In the genomic region with DNA sequence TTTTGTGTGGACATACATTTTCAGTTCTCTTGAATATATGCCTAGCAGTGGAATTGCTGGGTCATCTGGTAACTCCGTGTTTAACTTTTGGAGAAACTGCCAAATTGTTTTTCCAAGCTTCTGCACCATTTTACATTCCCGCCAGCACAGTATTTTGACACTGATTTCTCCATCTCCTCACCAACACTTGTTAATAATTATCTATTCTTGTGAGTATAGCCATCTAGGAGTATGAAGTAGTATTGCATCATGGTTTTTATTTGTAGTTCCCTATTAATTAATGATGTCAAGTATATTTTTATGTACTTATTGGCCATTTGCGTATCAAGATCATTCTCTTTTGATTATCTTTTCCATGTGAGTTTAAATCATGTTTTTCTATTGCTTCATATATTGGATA, we compare ENCODE assay signal across 18 cellular contexts. TPM values are rescaled to one million over a fixed set of nuclear protein-coding genes. Genes with fewer than 3 reads are reported as not detected.
DNase-seq lines count a peak whose midpoint lies in the region; ATAC-seq, FAIRE-seq and TF ChIP-seq lines count a peak whose summit lies in the region.
"Had no signal": no experiment of that assay in that cellular context is flagged by ENCODE, and none has a peak within 500 bp of the region (broad histone marks: within the 10 kb centered on the region; RNA-seq: fewer than 3 reads in every experiment).

No MANE protein-coding gene starts in this region.

- H3K4me1 Mint-ChIP-seq in WTC11: no peaks in the 10 kb centered on the region
- H3K4me1 Mint-ChIP-seq: B cell, GM23338, H9 had no signal

- CTCF ChIA-PET in WTC11 (lab: Charles Lee): no interaction called here

- H3K4me3 ChIP-seq in right lobe of liver: no peak overlapping the region
- H3K4me3 ChIP-seq: BLaER1, GM23338 had no signal

- peaks cover 38% of the 10 kb centered on the region for H3K36me3 Mint-ChIP-seq in WTC11

- no peak overlapping the region for H3K27ac ChIP-seq in right lobe of liver
- H3K27ac ChIP-seq: BLaER1, C4-2B had no signal

- no peak for DNase-seq in WTC11 (ENCODE audit: low spot score)
- DNase-seq in left lobe of liver (ENCODE audit: low spot score): no peak
- no peak for DNase-seq in right lobe of liver
- DNase-seq in GM19239 (ENCODE audit: insufficient read length, low spot score): no peak
- no peak for DNase-seq in NCI-H2196 treated with DMSO at 0.1 percent for 48 hours (lab: John Stamatoyannopoulos, UW; ENCODE audit: unreplicated experiment)
- DNase-seq: Caco-2; CD4-positive, CD25-positive, alpha-beta regulatory T cell; CD8-positive, alpha-beta T cell; DMS153; DND-41; H9 had no signal

- H3K27ac Mint-ChIP-seq in WTC11: no peak overlapping the region
- H3K27ac Mint-ChIP-seq: B cell; CD8-positive, alpha-beta T cell; GM23338; H9 had no signal

- no peaks in the 10 kb centered on the region for H3K9me3 ChIP-seq in right lobe of liver
- H3K9me3 ChIP-seq: Caco-2 had no signal

- peaks cover 0 to 6% (median 0%) of the 10 kb centered on the region in 4 donors for H3K4me1 ChIP-seq in right lobe of liver
- H3K4me1 ChIP-seq: BLaER1, Caco-2 had no signal

- no peak for ATAC-seq in WTC11
- ATAC-seq in left lobe of liver: peak; percentile 86
- ATAC-seq in right lobe of liver: peak; percentile 76 to 92 (median 88)
- no peak for ATAC-seq in HG02884 (IDR thresholded peaks at IDR 0.05; ENCODE audit: unreplicated experiment)
- ATAC-seq: CD8-positive, alpha-beta T cell; GM23338; HCT116 had no signal

- no peaks in the 10 kb centered on the region for H3K27me3 ChIP-seq in right lobe of liver
- H3K27me3 ChIP-seq: BLaER1 had no signal

- H3K4me3 Mint-ChIP-seq in WTC11: no peak overlapping the region
- H3K4me3 Mint-ChIP-seq: B cell; CD4-positive, CD25-positive, alpha-beta regulatory T cell; CD8-positive, alpha-beta T cell; GM23338; H9 had no signal

- no peak for TF ChIP-seq POLR2A in right lobe of liver (IDR thresholded peaks at IDR 0.05)

- POLR2A ChIA-PET in WTC11 (lab: Charles Lee): no interaction called here

- H3K9me3 Mint-ChIP-seq in WTC11: peaks cover 28% of the 10 kb centered on the region
- H3K9me3 Mint-ChIP-seq: CD8-positive, alpha-beta T cell had no signal

- peaks cover 0 to 3% (median 0%) of the 10 kb centered on the region in 4 donors for H3K36me3 ChIP-seq in right lobe of liver

- no peak for FAIRE-seq in GM19239 (lab: Jason Lieb, UNC)
- FAIRE-seq: G401.6 had no signal

- intact Hi-C loops in right lobe of liver (cut with DNase I): no loop called here

- no peak for TF ChIP-seq CTCF in WTC11 (IDR thresholded peaks at IDR 0.05)
- TF ChIP-seq CTCF in right lobe of liver (IDR thresholded peaks at IDR 0.05): peak in 1 of 4 donors; percentile 3

- WGBS in right lobe of liver (ENCODE audit: insufficient coverage, low coverage, low lambda C conversion rate, missing lambda C conversion rate): 47% methylated on average over 3 of the region's 3 CpGs

- H3K27me3 Mint-ChIP-seq in WTC11 (ENCODE audit: low read depth): peaks cover 3% of the 10 kb centered on the region; the same call in 1 of the 2 replicates
- H3K27me3 Mint-ChIP-seq: B cell; CD4-positive, CD25-positive, alpha-beta regulatory T cell had no signal

TF ChIP-seq in WTC11, 78 proteins besides CTCF, POLR2A, EP300 and RAD21:
- TF ChIP-seq FOXP1 (CRISPR knock-in tag; IDR thresholded peaks at IDR 0.05; ENCODE audit: borderline replicate concordance): no peak
- 0 out of 2 replicates have a peak, but pooled peaks have one; percentile 21 for TF ChIP-seq GABPB1 (CRISPR knock-in tag; IDR thresholded peaks at IDR 0.05)

RNA-seq across cellular contexts. Expression of a gene that starts 17.9 kb away (rescaled TPM):
- 3.6 to 5.4 TPM (median 4.8 TPM) in 3 replicates for total RNA-seq in WTC11 (2021)
- 1,212 TPM for total RNA-seq in left lobe of liver
- 1,000 to 10,000 TPM in 3 of 6 experiments, 100 to 1,000 TPM in 3; 524 to 1,747 (median 931) TPM for total RNA-seq in right lobe of liver
- total RNA-seq: B cell; CD4-positive, CD25-positive, alpha-beta regulatory T cell; CD8-positive, alpha-beta T cell had no signal

RNA-seq across cellular contexts. Expression of a gene that starts 41.9 kb away (rescaled TPM):
- total RNA-seq in WTC11 (2021): 29.9 to 34.1 TPM (median 30.5 TPM) in 3 replicates
- total RNA-seq in left lobe of liver: 0.50 TPM
- 1 to 10 TPM in 2 of 6 experiments, under 1 TPM in 4; 0.37 to 1.8 (median 0.92) TPM for total RNA-seq in right lobe of liver

RNA-seq across cellular contexts. Expression of a gene that starts 58.1 kb away (rescaled TPM):
- total RNA-seq in WTC11 (2021) (4.9 to 6.7 TPM (median 5.7 TPM) in 3 replicates), left lobe of liver (8.9 TPM), right lobe of liver (10 to 100 TPM in 1 of 6 experiments, 1 to 10 TPM in 5; 6.2 to 16.7 (median 7.3) TPM)

Comparison
In these comparisons a context has a peak if more than half of its experiments do, and no peak if none do; other contexts are left out.
1. ATAC-seq: peak in left lobe of liver (single experiment) and right lobe of liver (4 of 4); none in WTC11 (single experiment) and HG02884 (single experiment).
2. RNA of a gene that starts 17.9 kb away (total RNA-seq): 524 to 1,747 TPM in right lobe of liver and 1,212 TPM in left lobe of liver (single experiment); 3.6 to 5.4 TPM in WTC11; every median in the first group is over 10 times any median in the second.
3. RNA of a gene that starts 41.9 kb away (total RNA-seq): 29.9 to 34.1 TPM in WTC11; 0.37 to 1.8 TPM in right lobe of liver and 0.50 TPM in left lobe of liver (single experiment); every median in the first group is over 10 times any median in the second.